Comparison of ENCODE assay signal across 16 cellular contexts in the genomic region with DNA sequence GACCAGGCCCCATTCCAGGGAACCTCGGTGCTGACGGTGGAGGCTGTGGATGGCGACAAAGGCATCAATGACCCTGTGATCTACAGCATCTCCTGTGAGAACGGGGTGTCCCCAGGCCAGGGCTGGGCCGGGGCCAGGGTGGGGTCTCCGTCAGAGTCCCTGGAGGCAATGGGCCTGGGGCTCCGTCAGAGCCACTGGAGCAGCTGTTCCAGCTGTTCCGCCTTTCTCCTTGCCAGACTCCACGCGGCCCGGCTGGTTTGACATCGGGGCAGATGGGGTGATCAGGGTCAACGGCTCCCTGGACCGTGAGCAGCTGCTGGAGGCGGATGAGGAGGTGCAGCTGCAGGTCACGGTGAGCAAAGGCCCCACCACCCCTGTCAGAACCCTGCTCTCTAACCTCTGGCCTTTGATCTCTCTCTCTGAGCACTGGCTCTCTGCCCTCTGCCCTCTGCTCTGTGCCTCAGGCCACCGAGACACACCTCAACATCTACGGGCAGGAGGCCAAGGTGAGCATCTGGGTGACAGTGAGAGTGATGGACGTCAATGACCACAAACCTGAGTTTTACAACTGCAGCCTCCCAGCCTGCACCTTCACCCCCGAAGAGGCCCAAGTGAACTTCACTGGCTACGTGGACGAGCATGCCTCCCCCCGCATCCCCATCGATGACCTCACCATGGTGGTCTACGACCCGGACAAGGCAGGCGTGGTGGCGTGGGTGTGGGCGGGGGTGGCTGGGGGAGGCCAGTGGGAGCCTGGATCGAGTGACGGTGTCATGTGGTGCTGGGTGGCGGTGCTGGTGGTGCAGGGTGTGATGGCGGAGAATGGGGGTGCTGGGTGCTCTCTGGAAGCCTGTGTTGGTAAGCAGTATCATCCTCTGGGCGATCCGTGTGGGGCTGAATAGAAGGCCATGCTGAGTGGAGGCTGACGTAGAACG. TPM values are rescaled to one million over a fixed set of nuclear protein-coding genes. Genes with fewer than 3 reads are reported as not detected.
A peak's percentile ranks its signal among the peaks of the same experiment; 100 is the strongest.
DNase-seq lines count a peak whose midpoint lies in the region; FAIRE-seq and TF ChIP-seq lines count a peak whose summit lies in the region.
"Had no signal": no experiment of that assay in that cellular context is flagged by ENCODE, and none has a peak within 500 bp of the region (broad histone marks: within the 10 kb centered on the region; RNA-seq: fewer than 3 reads in every experiment).

No MANE protein-coding gene starts in this region.

- H3K4me1 Mint-ChIP-seq in neural crest cell, result peaks cover 4% of the 10 kb centered on the region

- H4K5ac ChIP-seq in H1 (ENCODE audit: insufficient read length, low read depth, low read length), result no peak overlapping the region

- H3K27ac ChIP-seq in HEK293 (ENCODE audit: extremely low read depth, low read depth, low read length) (no peak overlapping the region), H1 (ENCODE audit: low read depth, low read length) (no peak overlapping the region), vagina (no peak overlapping the region)
- H3K27ac ChIP-seq: C4-2B, GM23248 had no signal

- H2BK15ac ChIP-seq in H1 (ENCODE audit: low read length), result no peak overlapping the region

- no peaks in the 10 kb centered on the region for H3K36me3 ChIP-seq in HEK293 (ENCODE audit: control insufficient read depth in 2 of 2, insufficient read depth in 1 of 2, low read length in 2 of 2)
- H3K36me3 ChIP-seq in H1 (ENCODE audit: control insufficient read depth in 2 of 4, insufficient read depth in 4 of 4, low read length in 3 of 4), result no peaks in the 10 kb centered on the region
- no peaks in the 10 kb centered on the region for H3K36me3 ChIP-seq in vagina
- H3K36me3 ChIP-seq: BE2C had no signal

- H3K9me3 ChIP-seq in HEK293 (ENCODE audit: control insufficient read depth, insufficient read depth, low read depth, low read length), result no peaks in the 10 kb centered on the region
- H3K9me3 ChIP-seq in H1 (ENCODE audit: insufficient read depth in 2 of 2, low read depth in 1 of 2, low read length in 1 of 2), result no peaks in the 10 kb centered on the region
- no peaks in the 10 kb centered on the region for H3K9me3 ChIP-seq in vagina
- H3K9me3 ChIP-seq: BE2C had no signal

- H2BK120ac ChIP-seq in H1 (replicated peaks; ENCODE audit: low read depth, low read length), result no peak overlapping the region

- no peak for TF ChIP-seq RAD21 in H1 (IDR thresholded peaks at IDR 0.05 in 1 of 2, conservative IDR thresholded peaks at IDR 0.05 in 1 of 2; ENCODE audit: low read depth in 2 of 2, low read length in 2 of 2)

- TF ChIP-seq POLR2A in H1 (IDR thresholded peaks at IDR 0.05; ENCODE audit: control extremely low read depth in 1 of 2, low read depth in 2 of 2, low read length in 2 of 2) (no peak), vagina (IDR thresholded peaks at IDR 0.05) (no peak)

- no peak overlapping the region for H2BK5ac ChIP-seq in H1 (ENCODE audit: low read depth, low read length)

- H3K4me1 ChIP-seq in HEK293 (ENCODE audit: control insufficient read depth, insufficient read depth, low read length) (no peaks in the 10 kb centered on the region), H1 (replicated peaks in 1 of 4; ENCODE audit: control insufficient read depth in 3 of 4, insufficient read depth in 4 of 4, low read length in 3 of 4) (peaks cover 0 to 2% (median under 1%) of the 10 kb centered on the region in 4 experiments; a peak in 1 of 7 replicates), vagina (no peaks in the 10 kb centered on the region)
- H3K4me1 ChIP-seq: BE2C had no signal

- CTCF ChIA-PET in HEK293 (lab: Yijun Ruan, JAX), result interaction anchor here (1.1 kb wide), 1 partner anchor 85 kb away, joined by 4 read pairs; no protein-coding TSS in a partner anchor
- CTCF ChIA-PET in H1 (lab: Charles Lee; ENCODE audit: partially characterized antibody), result interaction anchor here (0.6 to 3.5 kb wide), 10 partner anchors 8 to 164 kb away, joined by 3 to 18 read pairs (median 3); no protein-coding TSS in a partner anchor

- no peaks in the 10 kb centered on the region for H3K9me3 Mint-ChIP-seq in neural crest cell
- H3K9me3 Mint-ChIP-seq: CD4-positive, alpha-beta memory T cell had no signal

- no peak overlapping the region for H2BK12ac ChIP-seq in H1 (ENCODE audit: low read depth, low read length)

- no peak overlapping the region for H3K4me2 ChIP-seq in H1 (ENCODE audit: insufficient read depth in 1 of 2, low read depth in 2 of 2, low read length in 2 of 2)

- DNase-seq in H1 (ENCODE audit: low read depth in 1 of 2, low spot score in 2 of 2) (no peak), neural crest cell (ENCODE audit: low read depth, low spot score) (no peak), NCI-H187 treated with DMSO at 0.1 percent for 48 hours (lab: John Stamatoyannopoulos, UW) (no peak), vagina (ENCODE audit: extremely low spot score in 2 of 2) (no peak)
- DNase-seq: BE2C; CD4-positive, alpha-beta memory T cell; DMS79; GM23248; H7 had no signal

- no peaks in the 10 kb centered on the region for H3K23me2 ChIP-seq in H1 (ENCODE audit: low read depth, low read length)

- H3K4ac ChIP-seq in H1 (replicated peaks; ENCODE audit: insufficient read length, low read depth, low read length), result no peak overlapping the region

- H4K20me1 ChIP-seq in H1 (replicated peaks in 1 of 2; ENCODE audit: control insufficient read depth in 1 of 2, insufficient read depth in 2 of 2, low read length in 2 of 2), result no peaks in the 10 kb centered on the region

- peaks cover 17% of the 10 kb centered on the region for H3K27me3 Mint-ChIP-seq in neural crest cell (ENCODE audit: low read depth)

- H3K56ac ChIP-seq in H1 (replicated peaks; ENCODE audit: insufficient read length, low read depth, low read length), result no peak overlapping the region

- no peak overlapping the region for H3K18ac ChIP-seq in H1 (ENCODE audit: extremely low read depth, low read length)

- H3K79me1 ChIP-seq in H1 (ENCODE audit: low read depth, low read length), result no peaks in the 10 kb centered on the region

- TF ChIP-seq EP300 in H1 (IDR thresholded peaks at IDR 0.05; ENCODE audit: borderline replicate concordance in 1 of 2, low read depth in 2 of 2, low read length in 2 of 2), result no peak

- H4K91ac ChIP-seq in H1 (replicated peaks; ENCODE audit: insufficient read length, low read length), result no peak overlapping the region

- H3K4me3 ChIP-seq in HEK293 (ENCODE audit: low read depth, low read length) (no peak overlapping the region), H1 (ENCODE audit: extremely low read depth in 1 of 4, insufficient read depth in 2 of 4, low read depth in 3 of 4, low read length in 4 of 4) (no peak overlapping the region), vagina (no peak overlapping the region)
- H3K4me3 ChIP-seq: GM12878, GM23248 had no signal

- intact Hi-C loops in vagina (cut with DNase I), result no loop called here

- no peak overlapping the region for H3K9ac ChIP-seq in H1 (replicated peaks in 1 of 4; ENCODE audit: extremely low read depth in 1 of 4, low read depth in 3 of 4, low read length in 3 of 4)
- H3K9ac ChIP-seq: GM23248 had no signal

- H3K14ac ChIP-seq in H1 (ENCODE audit: insufficient read length), result no peak overlapping the region

- H3K36me3 Mint-ChIP-seq in neural crest cell (ENCODE audit: low read depth), result no peaks in the 10 kb centered on the region
- H3K36me3 Mint-ChIP-seq: CD4-positive, alpha-beta memory T cell had no signal

- POLR2A ChIA-PET in HEK293 (lab: Yijun Ruan, JAX) (no interaction called here), H1 (lab: Charles Lee; ENCODE audit: partially characterized antibody) (interaction anchor here (1.2 kb wide), 1 partner anchor 55 kb away, joined by 3 read pairs; the partner anchor contains the start of genes EIF4E1B and SNCB)

- no peak overlapping the region for H3K23ac ChIP-seq in H1 (ENCODE audit: insufficient read length)

- WGBS in H1 (ENCODE audit: extremely low coverage in 1 of 2, insufficient coverage in 1 of 2, insufficient read length in 1 of 2, insufficient replicate concordance in 2 of 2, low coverage in 1 of 2, low lambda C conversion rate in 2 of 2, missing lambda C conversion rate in 1 of 2), 2 experiments, result 90% methylated on average over 30 of the region's 37 CpGs; no CpG with 5 or more reads in 1 of the 2 experiments

- peak overlapping the region; percentile 11; the same call in 1 of the 2 replicates for H4K8ac ChIP-seq in H1 (ENCODE audit: extremely low read depth, insufficient read depth, low read length)

- no peaks in the 10 kb centered on the region for H3K79me2 ChIP-seq in H1 (ENCODE audit: control insufficient read depth in 1 of 2, insufficient read depth in 2 of 2, low read length in 2 of 2)

- no peak overlapping the region for H2BK20ac ChIP-seq in H1 (ENCODE audit: low read length)

- H2AK5ac ChIP-seq in H1 (ENCODE audit: low read depth, low read length), result no peak overlapping the region

- no peak for FAIRE-seq in H1 (lab: Jason Lieb, UNC)
- FAIRE-seq: A204.1, GM12878, GM18507 had no signal

- TF ChIP-seq CTCF in HEK293 (tag by site-specific recombination; IDR thresholded peaks at IDR 0.05) (no peak), H1 (IDR thresholded peaks at IDR 0.05; ENCODE audit: control extremely low read depth in 1 of 3, insufficient read depth in 1 of 3, low read depth in 1 of 3, low read length in 3 of 3) (no peak), neural crest cell (conservative IDR thresholded peaks at IDR 0.05) (no peak), vagina (IDR thresholded peaks at IDR 0.05) (no peak)

- no peak overlapping the region for H3K4me3 Mint-ChIP-seq in neural crest cell
- H3K4me3 Mint-ChIP-seq: CD4-positive, alpha-beta memory T cell had no signal

- peak overlapping the region; percentile 27 for H3K27ac Mint-ChIP-seq in neural crest cell (ENCODE audit: unreplicated experiment)

- no peak overlapping the region for H2AFZ ChIP-seq in H1 (ENCODE audit: low read length)
- H2AFZ ChIP-seq: GM23248 had no signal

- H3K27me3 ChIP-seq in H1 (replicated peaks in 1 of 4; ENCODE audit: control insufficient read depth in 3 of 4, extremely low read depth in 1 of 4, insufficient read depth in 3 of 4, low read length in 3 of 4) (peaks cover 0 to 2% (median 0%) of the 10 kb centered on the region in 4 experiments; a peak in 2 of 7 replicates), vagina (no peaks in the 10 kb centered on the region)
- H3K27me3 ChIP-seq: BE2C had no signal

RNA-seq across cellular contexts. Expression of gene CDHR2, which starts 26.6 kb away (rescaled TPM):
- total RNA-seq in H1 (2021; fragmentation: NEBNext Ultra II Directional; extraction: Animal tissue kit (Norgen Biotek cat#: 25700)), result 0.43 and 0.69 TPM in 2 replicates
- 0.02 and 0.06 TPM in 2 replicates for polyA plus RNA-seq in H1 (2011; rRNA removed)
- polyA plus RNA-seq in H1 (2011; cell fraction: cytosol; rRNA removed), result 0.04 TPM
- 0.26 TPM for polyA plus RNA-seq in H1 (2011; cell fraction: nucleus; rRNA removed)
- polyA plus RNA-seq in H1 (2012, experiment 1 of 2), result 0.08 to 0.52 TPM (median 0.25 TPM) in 3 of 4 replicates, not detected in the other
- polyA plus RNA-seq in H1 (2012, experiment 2 of 2), result not detected
- polyA plus RNA-seq in H1 (2013, experiment 1 of 2), result 0.04 TPM
- 0.02 TPM for polyA plus RNA-seq in H1 (2013, experiment 2 of 2)
- 0.06 and 0.17 TPM in 2 replicates for polyA minus RNA-seq in H1 (2011; rRNA and poly(A)+ RNA removed)
- polyA minus RNA-seq in H1 (2011; cell fraction: cytosol; rRNA and poly(A)+ RNA removed), result not detected
- polyA minus RNA-seq in H1 (2011; cell fraction: nucleus; rRNA and poly(A)+ RNA removed), result 0.50 TPM
- total RNA-seq in neural crest cell, result not detected in 2 replicates
- not detected for total RNA-seq in vagina
- total RNA-seq: G401, GM23248, HT1080 had no signal
- polyA plus RNA-seq: CD4-positive, alpha-beta memory T cell; GM23248 had no signal

RNA-seq across cellular contexts. Expression of gene GPRIN1, which starts 34.2 kb away (rescaled TPM):
- 12.0 and 12.8 TPM in 2 replicates for total RNA-seq in H1 (2021; fragmentation: NEBNext Ultra II Directional; extraction: Animal tissue kit (Norgen Biotek cat#: 25700))
- polyA plus RNA-seq in H1 (2011; rRNA removed), result 3.3 TPM in 2 replicates
- 3.3 TPM for polyA plus RNA-seq in H1 (2011; cell fraction: cytosol; rRNA removed)
- polyA plus RNA-seq in H1 (2011; cell fraction: nucleus; rRNA removed), result 4.2 TPM
- 7.7 to 10.1 TPM (median 8.3 TPM) in 4 replicates for polyA plus RNA-seq in H1 (2012, experiment 1 of 2)
- polyA plus RNA-seq in H1 (2012, experiment 2 of 2), result 9.6 TPM
- 8.3 TPM for polyA plus RNA-seq in H1 (2013, experiment 1 of 2)
- 8.3 TPM for polyA plus RNA-seq in H1 (2013, experiment 2 of 2)
- 3.9 and 5.1 TPM in 2 replicates for polyA minus RNA-seq in H1 (2011; rRNA and poly(A)+ RNA removed)
- polyA minus RNA-seq in H1 (2011; cell fraction: cytosol; rRNA and poly(A)+ RNA removed), result 6.2 TPM
- polyA minus RNA-seq in H1 (2011; cell fraction: nucleus; rRNA and poly(A)+ RNA removed), result 5.3 TPM
- 35.9 and 39.0 TPM in 2 replicates for total RNA-seq in neural crest cell
- 0.49 TPM for total RNA-seq in vagina

RNA-seq across cellular contexts. Expression of gene RNF44, which starts 38.6 kb away (rescaled TPM):
- 164 and 178 TPM in 2 replicates for total RNA-seq in H1 (2021; fragmentation: NEBNext Ultra II Directional; extraction: Animal tissue kit (Norgen Biotek cat#: 25700))
- 54.7 and 109 TPM in 2 replicates for polyA plus RNA-seq in H1 (2011; rRNA removed)
- polyA plus RNA-seq in H1 (2011; cell fraction: cytosol; rRNA removed), result 42.9 TPM
- 283 TPM for polyA plus RNA-seq in H1 (2011; cell fraction: nucleus; rRNA removed)
- 101 to 137 TPM (median 120 TPM) in 4 replicates for polyA plus RNA-seq in H1 (2012, experiment 1 of 2)
- polyA plus RNA-seq in H1 (2012, experiment 2 of 2), result 87.2 TPM
- 97.6 TPM for polyA plus RNA-seq in H1 (2013, experiment 1 of 2)
- polyA plus RNA-seq in H1 (2013, experiment 2 of 2), result 91.7 TPM
- polyA minus RNA-seq in H1 (2011; rRNA and poly(A)+ RNA removed), result 15.9 and 24.4 TPM in 2 replicates
- 100 TPM for polyA minus RNA-seq in H1 (2011; cell fraction: cytosol; rRNA and poly(A)+ RNA removed)
- polyA minus RNA-seq in H1 (2011; cell fraction: nucleus; rRNA and poly(A)+ RNA removed), result 120 TPM
- total RNA-seq in neural crest cell, result 93.8 and 97.1 TPM in 2 replicates
- 24.6 TPM for total RNA-seq in vagina

RNA-seq across cellular contexts. Expression of gene SNCB, which starts 54.6 kb away (rescaled TPM):
- total RNA-seq in H1 (2021; fragmentation: NEBNext Ultra II Directional; extraction: Animal tissue kit (Norgen Biotek cat#: 25700)), result 5.9 and 6.9 TPM in 2 replicates
- polyA plus RNA-seq in H1 (2011; rRNA removed), result 4.2 and 8.9 TPM in 2 replicates
- 5.6 TPM for polyA plus RNA-seq in H1 (2011; cell fraction: cytosol; rRNA removed)
- 4.7 TPM for polyA plus RNA-seq in H1 (2011; cell fraction: nucleus; rRNA removed)
- polyA plus RNA-seq in H1 (2012, experiment 1 of 2), result 4.3 to 7.8 TPM (median 6.9 TPM) in 4 replicates
- polyA plus RNA-seq in H1 (2012, experiment 2 of 2), result 8.0 TPM
- polyA plus RNA-seq in H1 (2013, experiment 1 of 2), result 6.2 TPM
- polyA plus RNA-seq in H1 (2013, experiment 2 of 2), result 5.8 TPM
- 0.41 and 0.54 TPM in 2 replicates for polyA minus RNA-seq in H1 (2011; rRNA and poly(A)+ RNA removed)
- 3.1 TPM for polyA minus RNA-seq in H1 (2011; cell fraction: cytosol; rRNA and poly(A)+ RNA removed)
- polyA minus RNA-seq in H1 (2011; cell fraction: nucleus; rRNA and poly(A)+ RNA removed), result 2.5 TPM
- total RNA-seq in neural crest cell, result 0.40 and 0.96 TPM in 2 replicates
- total RNA-seq in vagina, result not detected
- total RNA-seq: CD4-positive, alpha-beta memory T cell; GM12878; GM23248 had no signal
- polyA plus RNA-seq: CD4-positive, alpha-beta memory T cell; GM23248 had no signal

RNA-seq across cellular contexts. Expression of gene EIF4E1B, which starts 54.7 kb away (rescaled TPM):
- 0.63 and 0.97 TPM in 2 replicates for total RNA-seq in H1 (2021; fragmentation: NEBNext Ultra II Directional; extraction: Animal tissue kit (Norgen Biotek cat#: 25700))
- 1.3 and 1.9 TPM in 2 replicates for polyA plus RNA-seq in H1 (2011; rRNA removed)
- polyA plus RNA-seq in H1 (2011; cell fraction: cytosol; rRNA removed), result 3.3 TPM
- polyA plus RNA-seq in H1 (2011; cell fraction: nucleus; rRNA removed), result 4.1 TPM
- polyA plus RNA-seq in H1 (2012, experiment 1 of 2), result 2.1 to 3.5 TPM (median 2.7 TPM) in 4 replicates
- polyA plus RNA-seq in H1 (2012, experiment 2 of 2), result 1.1 TPM
- polyA plus RNA-seq in H1 (2013, experiment 1 of 2), result 0.53 TPM
- polyA plus RNA-seq in H1 (2013, experiment 2 of 2), result 0.77 TPM
- polyA minus RNA-seq in H1 (2011; rRNA and poly(A)+ RNA removed), result 0.54 and 0.80 TPM in 2 replicates
- polyA minus RNA-seq in H1 (2011; cell fraction: cytosol; rRNA and poly(A)+ RNA removed), result not detected
- 1.00 TPM for polyA minus RNA-seq in H1 (2011; cell fraction: nucleus; rRNA and poly(A)+ RNA removed)
- total RNA-seq in neural crest cell, result not detected in 2 replicates
- not detected for total RNA-seq in vagina
- total RNA-seq: CD4-positive, alpha-beta memory T cell; G401; GM12878; GM23248; HT1080 had no signal
- polyA plus RNA-seq: CD4-positive, alpha-beta memory T cell; GM12878; GM23248 had no signal
